Comparison of ENCODE assay signal across 18 cellular contexts in the genomic region with DNA sequence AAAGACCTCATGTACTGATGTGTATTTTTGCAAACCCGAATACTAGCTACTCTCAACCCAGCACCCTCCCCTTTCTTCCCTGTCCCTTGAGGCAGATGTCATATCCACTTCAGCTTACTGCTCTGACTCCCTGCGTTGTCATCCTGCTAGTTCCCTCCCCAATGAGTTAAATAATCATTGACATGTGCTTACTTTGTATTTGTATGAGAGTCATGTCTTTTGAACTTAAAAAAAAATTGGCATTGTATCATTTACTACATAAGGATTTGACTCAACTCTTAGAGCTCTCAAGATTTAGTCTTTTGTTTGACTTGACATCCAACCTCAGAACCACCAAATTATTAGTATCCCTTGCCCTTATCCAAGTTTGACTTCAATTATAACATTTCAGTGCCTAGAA.
A peak's percentile ranks its signal among the peaks of the same experiment; 100 is the strongest.
DNase-seq lines count a peak whose midpoint lies in the region; ATAC-seq, FAIRE-seq and TF ChIP-seq lines count a peak whose summit lies in the region.
"Had no signal": no experiment of that assay in that cellular context is flagged by ENCODE, and none has a peak within 500 bp of the region (broad histone marks: within the 10 kb centered on the region; RNA-seq: fewer than 3 reads in every experiment).

No MANE protein-coding gene starts in this region.

- no peaks in the 10 kb centered on the region for H3K27me3 ChIP-seq in GM23248 (replicated peaks; ENCODE audit: insufficient read depth)
- no peaks in the 10 kb centered on the region for H3K27me3 ChIP-seq in bronchial epithelial cell (ENCODE audit: control insufficient read depth, insufficient read depth, low read length)
- no peaks in the 10 kb centered on the region for H3K27me3 ChIP-seq in foreskin keratinocyte
- H3K27me3 ChIP-seq: Peyer's patch had no signal

- peaks cover 12% of the 10 kb centered on the region; the same call in 1 of the 2 replicates for H3F3A ChIP-seq in GM23248 (ENCODE audit: insufficient read depth)

- no peaks in the 10 kb centered on the region for H4K20me1 ChIP-seq in GM23248 (ENCODE audit: insufficient read depth)

- peak overlapping the region; percentile 38 for H3K4me2 ChIP-seq in GM23248 (ENCODE audit: unreplicated experiment)

- no peaks in the 10 kb centered on the region for H3K9me3 ChIP-seq in GM23248 (ENCODE audit: low read depth)
- H3K9me3 ChIP-seq: Peyer's patch had no signal

- H3K36me3 ChIP-seq in GM23248 (ENCODE audit: low read depth), result no peaks in the 10 kb centered on the region
- H3K36me3 ChIP-seq in bronchial epithelial cell (ENCODE audit: control insufficient read depth, insufficient read depth, low read length), result no peaks in the 10 kb centered on the region
- H3K36me3 ChIP-seq: Peyer's patch had no signal

- FAIRE-seq in bronchial epithelial cell (lab: Jason Lieb, UNC), result no peak
- FAIRE-seq: H54 had no signal

- TF ChIP-seq CTCF in bronchial epithelial cell (IDR thresholded peaks at IDR 0.05; ENCODE audit: insufficient read depth, low read length, severe bottlenecking), result no peak
- no peak for TF ChIP-seq CTCF in foreskin keratinocyte (conservative IDR thresholded peaks at IDR 0.05)

- ATAC-seq in foreskin keratinocyte, result peak; percentile 16
- ATAC-seq: CD8-positive, alpha-beta T cell had no signal

- H3K9me2 ChIP-seq in GM23248 (ENCODE audit: insufficient read depth), result no peaks in the 10 kb centered on the region

- H3K4me1 ChIP-seq in GM23248 (ENCODE audit: insufficient read depth) (peaks cover 7% of the 10 kb centered on the region), foreskin keratinocyte (no peaks in the 10 kb centered on the region)
- H3K4me1 ChIP-seq: Peyer's patch had no signal

- no peak overlapping the region for H2AFZ ChIP-seq in GM23248

- DNase-seq in AG08395 (ENCODE audit: low spot score) (peak; percentile 61), GM23248 (peak; percentile 74), bronchial epithelial cell (ENCODE audit: low read depth) (peak; percentile 14), foreskin keratinocyte (no peak), NCI-H1092 (lab: John Stamatoyannopoulos, UW) (no peak), superior temporal gyrus (ENCODE audit: extremely low spot score) (no peak), KBM-7 (no peak), COLO668 (lab: John Stamatoyannopoulos, UW; ENCODE audit: unreplicated experiment) (no peak)
- DNase-seq: CD8-positive, alpha-beta T cell; DMS53; NCI-H1105; NCI-H2081 treated with DMSO at 0.1 percent for 48 hours; NCI-H446 treated with DMSO at 0.1 percent for 48 hours; NCI-H69; Peyer's patch; Right ventricle myocardium superior had no signal

- H3K27ac ChIP-seq in GM23248 (no peak overlapping the region), foreskin keratinocyte (no peak overlapping the region)
- H3K27ac ChIP-seq: 22Rv1, Peyer's patch had no signal

- H3K79me2 ChIP-seq in GM23248 (ENCODE audit: insufficient read depth), result no peaks in the 10 kb centered on the region

- H3K4me3 ChIP-seq in GM23248 (no peak overlapping the region), bronchial epithelial cell (ENCODE audit: low read depth, low read length) (no peak overlapping the region)
- H3K4me3 ChIP-seq: Peyer's patch had no signal

- H3K9ac ChIP-seq in GM23248, result no peak overlapping the region

- WGBS in GM23248 (ENCODE audit: low coverage in 1 of 2, low lambda C conversion rate in 2 of 2, missing lambda C conversion rate in 2 of 2), 2 experiments, result 2 to 3% methylated on average over 2 of the region's 2 CpGs

- in situ Hi-C loops in GM23248 (cut with MboI), result no loop called here
- in situ Hi-C loops in KBM-7 (cut with MboI; ENCODE audit: low pct_unique_long_range_greater_than_20kb, low sequenced_read_pairs), result no loop called here

Comparison
In these comparisons a context has a peak if more than half of its experiments do, and no peak if none do; other contexts are left out.
1. DNase-seq: peak in AG08395 (single experiment), GM23248 (single experiment) and bronchial epithelial cell (single experiment); none in foreskin keratinocyte (0 of 2), NCI-H1092 (single experiment), superior temporal gyrus (single experiment), KBM-7 (single experiment) and COLO668 (single experiment).